In genomic region chr6:32609731-32610640, GRCh38 we compare ENCODE assay signal across 9 cellular contexts. TPM values are rescaled to one million over a fixed set of nuclear protein-coding genes. Genes with fewer than 3 reads are reported as not detected.
DNase-seq lines count a peak whose midpoint lies in the region; ATAC-seq and TF ChIP-seq lines count a peak whose summit lies in the region.
"Had no signal": no experiment of that assay in that cellular context is flagged by ENCODE, and none has a peak within 500 bp of the region (broad histone marks: within the 10 kb centered on the region; RNA-seq: fewer than 3 reads in every experiment).

No MANE protein-coding gene starts in this region.

- peak overlapping the region in 3 of 4 donors; percentile 69 to 70 (median 69) for H3K27ac ChIP-seq in gastrocnemius medialis
- H3K27ac ChIP-seq: neutrophil had no signal

- no peaks in the 10 kb centered on the region for H3K27me3 ChIP-seq in gastrocnemius medialis

- no peaks in the 10 kb centered on the region for H3K4me1 ChIP-seq in gastrocnemius medialis

- no peak overlapping the region for H3K4me3 ChIP-seq in gastrocnemius medialis

- TF ChIP-seq CTCF in gastrocnemius medialis (IDR thresholded peaks at IDR 0.05 in 4 of 5, conservative IDR thresholded peaks at IDR 0.05 in 1 of 5) = no peak

- in situ Hi-C loops in G401 (cut with HindIII; ENCODE audit: low sequenced_read_pairs) (no loop called here), SK-MEL-5 (cut with HindIII; ENCODE audit: low pct_unique_long_range_greater_than_20kb, low sequenced_read_pairs) (no loop called here), gastrocnemius medialis (cut with MboI; ENCODE audit: low sequenced_read_pairs in 4 of 4) (no loop called here)

- intact Hi-C loops in gastrocnemius medialis (cut with DNase I; ENCODE audit: low total_unique reads) = no loop called here

- ATAC-seq in GM21390 (IDR thresholded peaks at IDR 0.05; ENCODE audit: unreplicated experiment) (peak; percentile 88), gastrocnemius medialis (peak; percentile 95 to 98)

- DNase-seq in G401 (ENCODE audit: low spot score) = peak; percentile 64
- peak; percentile 74 for DNase-seq in HK-2 (ENCODE audit: unreplicated experiment)
- peak; percentile 95 for DNase-seq in SK-MEL-5 (ENCODE audit: low read depth, low spot score)
- peak; percentile 97 for DNase-seq in astrocyte of the hippocampus (ENCODE audit: low read depth, low spot score)
- DNase-seq in hippocampal formation (lab: John Stamatoyannopoulos, UW) = peak; percentile 20 to 74
- no peak for DNase-seq in gastrocnemius medialis
- DNase-seq in NCI-H1105 treated with DMSO at 0.1 percent for 48 hours (lab: John Stamatoyannopoulos, UW) = no peak

- peak in 1 of 2 donors; percentile 45 for TF ChIP-seq POLR2A in gastrocnemius medialis (IDR thresholded peaks at IDR 0.05)

- H3K9me3 ChIP-seq in gastrocnemius medialis = no peaks in the 10 kb centered on the region
- H3K9me3 ChIP-seq: neutrophil had no signal

- H3K36me3 ChIP-seq in gastrocnemius medialis = no peaks in the 10 kb centered on the region
- H3K36me3 ChIP-seq: neutrophil had no signal

RNA-seq across cellular contexts. Expression of gene HLA-DRB1, which starts 20.3 kb away (rescaled TPM):
- not detected in 2 replicates for total RNA-seq in G401 (2014; rRNA removed; shearing (Covaris generic))
- total RNA-seq in SK-MEL-5 (2014; rRNA removed; shearing (Covaris generic)) = 2.0 and 2.1 TPM in 2 replicates
- 9.3 and 11.0 TPM in 2 replicates for polyA plus RNA-seq in SK-MEL-5 (2015; cell fraction: cytosol; rRNA removed)
- 0.87 and 4.7 TPM in 2 replicates for polyA plus RNA-seq in SK-MEL-5 (2015; cell fraction: nucleus; rRNA removed)
- total RNA-seq in gastrocnemius medialis = 10 to 100 TPM in 3 of 4 donors, 1 to 10 TPM in 1; 7.5 to 25.2 (median 16.5) TPM

RNA-seq across cellular contexts. Expression of gene HLA-DQA1, which starts 27.2 kb away (rescaled TPM):
- total RNA-seq in G401 (2014; rRNA removed; shearing (Covaris generic)) = not detected in 2 replicates
- 0.08 and 0.37 TPM in 2 replicates for total RNA-seq in SK-MEL-5 (2014; rRNA removed; shearing (Covaris generic))
- polyA plus RNA-seq in SK-MEL-5 (2015; cell fraction: cytosol; rRNA removed) = 2.4 and 3.1 TPM in 2 replicates
- polyA plus RNA-seq in SK-MEL-5 (2015; cell fraction: nucleus; rRNA removed) = 0.26 and 0.52 TPM in 2 replicates
- total RNA-seq in gastrocnemius medialis = 1 to 10 TPM in 2 of 4 donors, under 1 TPM in 1, not detected in 1; 0.66 to 3.5 (median 1.5) TPM

RNA-seq across cellular contexts. Expression of gene HLA-DQB1, which starts 56.5 kb away (rescaled TPM):
- total RNA-seq in G401 (2014; rRNA removed; shearing (Covaris generic)) = not detected in 2 replicates
- total RNA-seq in SK-MEL-5 (2014; rRNA removed; shearing (Covaris generic)) = 1.0 and 2.7 TPM in 2 replicates
- polyA plus RNA-seq in SK-MEL-5 (2015; cell fraction: cytosol; rRNA removed) = 4.1 and 4.6 TPM in 2 replicates
- 5.0 and 8.5 TPM in 2 replicates for polyA plus RNA-seq in SK-MEL-5 (2015; cell fraction: nucleus; rRNA removed)
- total RNA-seq in gastrocnemius medialis = 1 to 10 TPM in 2 of 4 donors, under 1 TPM in 2; 0.22 to 2.2 (median 0.91) TPM

Comparison
In these comparisons a context has a peak if more than half of its experiments do, and no peak if none do; other contexts are left out.
1. DNase-seq: peak in G401 (single experiment), HK-2 (single experiment), SK-MEL-5 (single experiment), astrocyte of the hippocampus (single experiment) and hippocampal formation (2 of 2); none in gastrocnemius medialis (0 of 2) and NCI-H1105 treated with DMSO at 0.1 percent for 48 hours (single experiment).